In the genomic region with DNA sequence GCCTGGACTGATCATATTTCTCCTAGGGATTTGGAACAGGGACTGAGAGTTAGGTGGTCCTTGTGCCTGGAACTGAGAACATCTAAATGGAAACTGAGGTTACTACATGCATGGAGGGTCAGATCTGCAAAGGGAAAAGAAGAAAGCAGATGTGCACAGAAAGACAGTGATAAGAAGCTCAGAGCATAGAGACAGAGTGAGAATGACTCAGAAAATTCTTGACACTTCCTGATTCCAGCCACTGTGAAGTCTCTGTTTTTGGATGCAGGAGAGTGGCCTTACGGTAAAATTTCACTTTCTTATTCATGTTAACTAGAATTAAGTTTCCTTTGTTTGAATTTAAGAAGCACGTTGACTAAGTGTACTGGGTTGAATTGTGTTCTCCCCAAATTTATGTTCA, we compare ENCODE assay signal across 1 cellular context.
TF ChIP-seq lines count a peak whose summit lies in the region.

No MANE protein-coding gene starts in this region.

TF ChIP-seq in K562, 482 proteins besides CTCF, POLR2A, EP300 and RAD21 (continued from another document):
- peak; percentile 60 for TF ChIP-seq ARID1B (IDR thresholded peaks at IDR 0.05)
- TF ChIP-seq JUND (IDR thresholded peaks at IDR 0.05; ENCODE audit: borderline replicate concordance, low read depth, low read length) = peak; percentile 55; the same call in 1 of the 2 replicates
- TF ChIP-seq JUND (tag; IDR thresholded peaks at IDR 0.05; ENCODE audit: borderline replicate concordance, low read depth, low read length) = peak; percentile 65; the same call in 1 of the 3 replicates
- TF ChIP-seq, protein P1, sequence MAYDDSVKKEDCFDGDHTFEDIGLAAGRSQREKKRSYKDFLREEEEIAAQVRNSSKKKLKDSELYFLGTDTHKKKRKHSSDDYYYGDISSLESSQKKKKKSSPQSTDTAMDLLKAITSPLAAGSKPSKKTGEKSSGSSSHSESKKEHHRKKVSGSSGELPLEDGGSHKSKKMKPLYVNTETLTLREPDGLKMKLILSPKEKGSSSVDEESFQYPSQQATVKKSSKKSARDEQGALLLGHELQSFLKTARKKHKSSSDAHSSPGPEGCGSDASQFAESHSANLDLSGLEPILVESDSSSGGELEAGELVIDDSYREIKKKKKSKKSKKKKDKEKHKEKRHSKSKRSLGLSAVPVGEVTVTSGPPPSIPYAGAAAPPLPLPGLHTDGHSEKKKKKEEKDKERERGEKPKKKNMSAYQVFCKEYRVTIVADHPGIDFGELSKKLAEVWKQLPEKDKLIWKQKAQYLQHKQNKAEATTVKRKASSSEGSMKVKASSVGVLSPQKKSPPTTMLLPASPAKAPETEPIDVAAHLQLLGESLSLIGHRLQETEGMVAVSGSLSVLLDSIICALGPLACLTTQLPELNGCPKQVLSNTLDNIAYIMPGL (CRISPR knock-in tag; IDR thresholded peaks at IDR 0.05) = no peak
- TF ChIP-seq RNF2 (IDR thresholded peaks at IDR 0.05) = no peak
- TF ChIP-seq, protein P2, sequence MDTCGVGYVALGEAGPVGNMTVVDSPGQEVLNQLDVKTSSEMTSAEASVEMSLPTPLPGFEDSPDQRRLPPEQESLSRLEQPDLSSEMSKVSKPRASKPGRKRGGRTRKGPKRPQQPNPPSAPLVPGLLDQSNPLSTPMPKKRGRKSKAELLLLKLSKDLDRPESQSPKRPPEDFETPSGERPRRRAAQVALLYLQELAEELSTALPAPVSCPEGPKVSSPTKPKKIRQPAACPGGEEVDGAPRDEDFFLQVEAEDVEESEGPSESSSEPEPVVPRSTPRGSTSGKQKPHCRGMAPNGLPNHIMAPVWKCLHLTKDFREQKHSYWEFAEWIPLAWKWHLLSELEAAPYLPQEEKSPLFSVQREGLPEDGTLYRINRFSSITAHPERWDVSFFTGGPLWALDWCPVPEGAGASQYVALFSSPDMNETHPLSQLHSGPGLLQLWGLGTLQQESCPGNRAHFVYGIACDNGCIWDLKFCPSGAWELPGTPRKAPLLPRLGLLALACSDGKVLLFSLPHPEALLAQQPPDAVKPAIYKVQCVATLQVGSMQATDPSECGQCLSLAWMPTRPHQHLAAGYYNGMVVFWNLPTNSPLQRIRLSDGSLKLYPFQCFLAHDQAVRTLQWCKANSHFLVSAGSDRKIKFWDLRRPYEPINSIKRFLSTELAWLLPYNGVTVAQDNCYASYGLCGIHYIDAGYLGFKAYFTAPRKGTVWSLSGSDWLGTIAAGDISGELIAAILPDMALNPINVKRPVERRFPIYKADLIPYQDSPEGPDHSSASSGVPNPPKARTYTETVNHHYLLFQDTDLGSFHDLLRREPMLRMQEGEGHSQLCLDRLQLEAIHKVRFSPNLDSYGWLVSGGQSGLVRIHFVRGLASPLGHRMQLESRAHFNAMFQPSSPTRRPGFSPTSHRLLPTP (IDR thresholded peaks at IDR 0.05; ENCODE audit: borderline replicate concordance, extremely low read depth, insufficient read length) = no peak
- no peak for TF ChIP-seq CXXC5 (CRISPR knock-in tag; IDR thresholded peaks at IDR 0.05)
- TF ChIP-seq ERF (CRISPR knock-in tag; IDR thresholded peaks at IDR 0.05) = no peak
- peak; percentile 66 for TF ChIP-seq ELF1 (tag; IDR thresholded peaks at IDR 0.05)
- peak; percentile 65; the same call in 1 of the 2 replicates for TF ChIP-seq SPI1 (IDR thresholded peaks at IDR 0.05; ENCODE audit: borderline replicate concordance, low read depth, low read length)
- TF ChIP-seq TAL1 (IDR thresholded peaks at IDR 0.05) = 0 out of 2 replicates have a peak, but pooled peaks have one; percentile 15
- TF ChIP-seq MAFG (tag; conservative IDR thresholded peaks at IDR 0.05) = peak; percentile 70
- 0 out of 2 replicates have a peak, but pooled peaks have one; percentile 9 for TF ChIP-seq C11orf30 (IDR thresholded peaks at IDR 0.05; ENCODE audit: low read depth)
- peak; percentile 44 for TF ChIP-seq NFE2 (IDR thresholded peaks at IDR 0.05; ENCODE audit: low read depth)
- peak; percentile 59; the same call in 1 of the 2 replicates for TF ChIP-seq SMARCE1 (IDR thresholded peaks at IDR 0.05)
- TF ChIP-seq CTBP1 (IDR thresholded peaks at IDR 0.05; ENCODE audit: borderline replicate concordance) = peak; percentile 50; the same call in 1 of the 2 replicates
TF ChIP-seq in K562: peak in this region for 14.
